Comparison of ENCODE assay signal across 27 cellular contexts in genomic region chr13:77360032-77360431, GRCh38. TPM values are rescaled to one million over a fixed set of nuclear protein-coding genes. Genes with fewer than 3 reads are reported as not detected.
A peak's percentile ranks its signal among the peaks of the same experiment; 100 is the strongest.
DNase-seq lines count a peak whose midpoint lies in the region; ATAC-seq and TF ChIP-seq lines count a peak whose summit lies in the region.
"Had no signal": no experiment of that assay in that cellular context is flagged by ENCODE, and none has a peak within 500 bp of the region (broad histone marks: within the 10 kb centered on the region; RNA-seq: fewer than 3 reads in every experiment).

No MANE protein-coding gene starts in this region.

- H3K4me1 ChIP-seq in transverse colon = no peaks in the 10 kb centered on the region
- H3K4me1 ChIP-seq: stomach had no signal

- no peaks in the 10 kb centered on the region for H3K9me3 ChIP-seq in transverse colon
- H3K9me3 ChIP-seq: stomach had no signal

- TF ChIP-seq POLR2A in transverse colon (IDR thresholded peaks at IDR 0.05) = no peak

- in situ Hi-C loops in transverse colon (cut with MboI; ENCODE audit: low pct_ligation_motif_present in 1 of 4, low pct_unique_long_range_greater_than_20kb in 1 of 4, low sequenced_read_pairs in 3 of 4) = no loop called here

- peak overlapping the region; percentile 17; the same call in 1 of the 2 replicates for H3K27ac ChIP-seq in HL-60 (replicated peaks)
- no peak overlapping the region for H3K27ac ChIP-seq in transverse colon
- H3K27ac ChIP-seq: stomach had no signal

- H3K4me3 ChIP-seq in HL-60 (replicated peaks; ENCODE audit: insufficient read depth, low read length) (no peak overlapping the region), transverse colon (no peak overlapping the region)
- H3K4me3 ChIP-seq: stomach had no signal

- peaks cover 5% of the 10 kb centered on the region for H3K4me1 Mint-ChIP-seq in activated CD4-positive, alpha-beta T cell treated with anti-CD3 and anti-CD28 coated beads for 36 hours
- peaks cover 18 to 26% of the 10 kb centered on the region in 2 donors for H3K4me1 Mint-ChIP-seq in stimulated activated naive B cell treated with anti-CD40 and anti-IgM and Interleukin-4, amounts not matched to agents 10 μg/mL and 1 μg/mL and 100 μg/mL, for 72 hours
- H3K4me1 Mint-ChIP-seq: mesothelial cell of epicardium, nephron, T-cell had no signal

- no peaks in the 10 kb centered on the region for H3K27me3 Mint-ChIP-seq in activated CD4-positive, alpha-beta T cell treated with anti-CD3 and anti-CD28 coated beads for 36 hours
- H3K27me3 Mint-ChIP-seq in stimulated activated naive B cell treated with anti-CD40 and anti-IgM and Interleukin-4, amounts not matched to agents 10 μg/mL and 1 μg/mL and 100 μg/mL, for 72 hours = no peaks in the 10 kb centered on the region
- H3K27me3 Mint-ChIP-seq: type B pancreatic cell had no signal

- no peaks in the 10 kb centered on the region for H3K36me3 ChIP-seq in transverse colon
- H3K36me3 ChIP-seq: stomach had no signal

- 80 to 83% methylated on average over 1 to 2 of the region's 2 CpGs for WGBS in transverse colon (ENCODE audit: low coverage in 1 of 2), 2 donors

- H3K9me3 Mint-ChIP-seq in activated CD4-positive, alpha-beta T cell treated with anti-CD3 and anti-CD28 coated beads for 36 hours (ENCODE audit: low read depth) = no peaks in the 10 kb centered on the region
- H3K9me3 Mint-ChIP-seq in stimulated activated naive B cell treated with anti-CD40 and anti-IgM and Interleukin-4, amounts not matched to agents 10 μg/mL and 1 μg/mL and 100 μg/mL, for 72 hours = peaks cover 3 to 4% of the 10 kb centered on the region in 2 donors
- H3K9me3 Mint-ChIP-seq: activated naive CD4-positive, alpha-beta T cell treated with anti-CD3 and anti-CD28 coated beads for 36 hours; mesothelial cell of epicardium; nephron; T-cell; type B pancreatic cell had no signal

- TF ChIP-seq EP300 in transverse colon (IDR thresholded peaks at IDR 0.05; ENCODE audit: low read depth) = no peak

- POLR2A ChIA-PET in activated CD4-positive, alpha-beta T cell treated with anti-CD3 and anti-CD28 coated beads for 36 hours (lab: Charles Lee) = interaction anchor here (0.7 kb wide), 1 partner anchor 194 kb away, joined by 3 read pairs; no protein-coding TSS in a partner anchor

- no peak overlapping the region for H3K4me3 Mint-ChIP-seq in activated CD4-positive, alpha-beta T cell treated with anti-CD3 and anti-CD28 coated beads for 36 hours
- peak overlapping the region; percentile 27 to 30 for H3K4me3 Mint-ChIP-seq in stimulated activated naive B cell treated with anti-CD40 and anti-IgM and Interleukin-4, amounts not matched to agents 10 μg/mL and 1 μg/mL and 100 μg/mL, for 72 hours
- H3K4me3 Mint-ChIP-seq: activated naive CD4-positive, alpha-beta T cell treated with anti-CD3 and anti-CD28 coated beads for 36 hours; mesothelial cell of epicardium; nephron; T-cell; type B pancreatic cell had no signal

- DNase-seq in activated CD4-positive, alpha-beta T cell treated with anti-CD3 and anti-CD28 coated beads for 36 hours = no peak
- no peak for DNase-seq in activated CD4-positive, alpha-beta T cell treated with anti-CD3 and anti-CD28 coated beads for 4 hours
- DNase-seq in HL-60 (ENCODE audit: low read depth in 1 of 2, low spot score in 1 of 2) (no peak), transverse colon (no peak), T1000 (lab: John Stamatoyannopoulos, UW) (no peak)
- peak; percentile 27 for DNase-seq in stimulated activated naive B cell treated with anti-CD40 and anti-IgM and Interleukin-4, amounts not matched to agents 10 μg/mL and 1 μg/mL and 100 μg/mL, for 72 hours
- DNase-seq: 8988T; activated CD4-positive, alpha-beta T cell treated with anti-CD3 and anti-CD28 coated beads, Interleukin-2, amount 50 U/mL, for 48 hours; activated naive CD4-positive, alpha-beta T cell treated with anti-CD3 and anti-CD28 coated beads for 36 hours; activated T-cell treated with anti-CD3 and anti-CD28 coated beads for 4 hours; Calu3; cerebellar nuclear complex; effector CD4-positive, alpha-beta T cell; KG1; left cardiac atrium; NCI-H1105 treated with DMSO at 0.1 percent for 48 hours; NCI-H2107; NCI-H510A treated with DMSO at 0.1 percent for 48 hours; posterior cingulate gyrus; Right ventricle myocardium superior; stomach; T-cell had no signal

- H3K27ac Mint-ChIP-seq in activated CD4-positive, alpha-beta T cell treated with anti-CD3 and anti-CD28 coated beads for 36 hours = peak overlapping the region; percentile 65
- peak overlapping the region; percentile 84 for H3K27ac Mint-ChIP-seq in stimulated activated naive B cell treated with anti-CD40 and anti-IgM and Interleukin-4, amounts not matched to agents 10 μg/mL and 1 μg/mL and 100 μg/mL, for 72 hours
- H3K27ac Mint-ChIP-seq: activated naive CD4-positive, alpha-beta T cell treated with anti-CD3 and anti-CD28 coated beads for 36 hours; mesothelial cell of epicardium; nephron; T-cell; type B pancreatic cell had no signal

- H3K27me3 ChIP-seq in HL-60 (ENCODE audit: insufficient read depth, poor library complexity, severe bottlenecking) (no peaks in the 10 kb centered on the region), transverse colon (no peaks in the 10 kb centered on the region)
- H3K27me3 ChIP-seq: stomach had no signal

- TF ChIP-seq CTCF in HL-60 (IDR thresholded peaks at IDR 0.05; ENCODE audit: insufficient read depth, low read length) (no peak), transverse colon (IDR thresholded peaks at IDR 0.05) (no peak)

- H3K36me3 Mint-ChIP-seq in activated CD4-positive, alpha-beta T cell treated with anti-CD3 and anti-CD28 coated beads for 36 hours (ENCODE audit: low read depth) = no peaks in the 10 kb centered on the region
- H3K36me3 Mint-ChIP-seq in stimulated activated naive B cell treated with anti-CD40 and anti-IgM and Interleukin-4, amounts not matched to agents 10 μg/mL and 1 μg/mL and 100 μg/mL, for 72 hours = peaks cover 3 to 5% of the 10 kb centered on the region in 2 donors
- H3K36me3 Mint-ChIP-seq: mesothelial cell of epicardium, T-cell, type B pancreatic cell had no signal

- intact Hi-C loops in activated CD4-positive, alpha-beta T cell treated with anti-CD3 and anti-CD28 coated beads for 36 hours (cut with DNase I, micrococcal nuclease) = no loop called here
- intact Hi-C loops in transverse colon (cut with DNase I; ENCODE audit: low total_unique reads) = no loop called here

- no peak for ATAC-seq in activated CD4-positive, alpha-beta T cell treated with anti-CD3 and anti-CD28 coated beads for 36 hours
- ATAC-seq in HG02798 (IDR thresholded peaks at IDR 0.05; ENCODE audit: poor library complexity, unreplicated experiment) (peak; percentile 34), HG03025 (IDR thresholded peaks at IDR 0.05; ENCODE audit: low FRiP score, unreplicated experiment) (no peak)
- peak; percentile 96 to 98 for ATAC-seq in stimulated activated naive B cell treated with anti-CD40 and anti-IgM and Interleukin-4, amounts not matched to agents 10 μg/mL and 1 μg/mL and 100 μg/mL, for 72 hours (replicated peaks)
- ATAC-seq: left cardiac atrium, T-cell had no signal

- CTCF ChIA-PET in activated CD4-positive, alpha-beta T cell treated with anti-CD3 and anti-CD28 coated beads for 36 hours (lab: Charles Lee) = no interaction called here

RNA-seq across cellular contexts. Expression of gene MYCBP2, which starts 33.1 kb away (rescaled TPM):
- 10 to 100 TPM; 71.3 to 85.9 TPM for total RNA-seq in activated CD4-positive, alpha-beta T cell treated with anti-CD3 and anti-CD28 coated beads for 36 hours
- total RNA-seq in transverse colon = 10 to 100 TPM; 41.0 to 95.0 (median 48.3) TPM

Comparison
In these comparisons a context has a peak if more than half of its experiments do, and no peak if none do; other contexts are left out.
1. ATAC-seq: peak in HG02798 (single experiment) and stimulated activated naive B cell treated with anti-CD40 and anti-IgM and Interleukin-4, amounts not matched to agents 10 μg/mL and 1 μg/mL and 100 μg/mL, for 72 hours (2 of 2); none in activated CD4-positive, alpha-beta T cell treated with anti-CD3 and anti-CD28 coated beads for 36 hours (single experiment) and HG03025 (single experiment).